Comparison of ENCODE assay signal across 18 cellular contexts in genomic region chr13:112572408-112572807, GRCh38. TPM values are rescaled to one million over a fixed set of nuclear protein-coding genes. Genes with fewer than 3 reads are reported as not detected.
DNase-seq lines count a peak whose midpoint lies in the region; ATAC-seq and TF ChIP-seq lines count a peak whose summit lies in the region.
"Had no signal": no experiment of that assay in that cellular context is flagged by ENCODE, and none has a peak within 500 bp of the region (broad histone marks: within the 10 kb centered on the region; RNA-seq: fewer than 3 reads in every experiment).

No MANE protein-coding gene starts in this region.

- H3K4me1 Mint-ChIP-seq in activated T-cell treated with anti-CD3 and anti-CD28 coated beads, Interleukin-2, amount 50 U/mL, for 24 hours (ENCODE audit: low read depth), result peaks cover 73% of the 10 kb centered on the region
- H3K4me1 Mint-ChIP-seq in activated T-helper 17 cell treated with anti-CD3 and anti-CD28 coated beads, Interleukin-2, amount 50 U/mL, for 72 hours, result peaks cover 44% of the 10 kb centered on the region
- peaks cover 63% of the 10 kb centered on the region for H3K4me1 Mint-ChIP-seq in stimulated activated effector memory CD8-positive, alpha-beta T cell treated with anti-CD3 and anti-CD28 coated beads, Interleukin-12 subunit alpha, Interleukin-12 subunit beta, amount 100 ng/mL, for 72 hours

- TF ChIP-seq CTCF in foreskin fibroblast (IDR thresholded peaks at IDR 0.05; ENCODE audit: low read depth, low read length), result no peak

- DNase-seq in activated T-cell treated with anti-CD3 and anti-CD28 coated beads, Interleukin-2, amount 50 U/mL, for 24 hours, result no peak
- DNase-seq in activated T-cell treated with anti-CD3 and anti-CD28 coated beads for 4 hours, result no peak
- DNase-seq in foreskin fibroblast, result peak; percentile 9 to 43
- no peak for DNase-seq in stimulated activated effector memory CD8-positive, alpha-beta T cell treated with anti-CD3 and anti-CD28 coated beads, Interleukin-12 subunit alpha, Interleukin-12 subunit beta, amount 100 ng/mL, for 72 hours (ENCODE audit: low spot score in 2 of 2)
- DNase-seq in stimulated activated naive CD4-positive, alpha-beta T cell (lab: John Stamatoyannopoulos, UW), result no peak
- DNase-seq in NCI-H82 (lab: John Stamatoyannopoulos, UW), result no peak
- no peak for DNase-seq in cerebellar nuclear complex (lab: John Stamatoyannopoulos, UW)
- DNase-seq: 8988T, DMS153, GDM1, NCI-H1048, NCI-H1436, NCI-H1930, NCI-H446, NCI-H526 treated with DMSO at 0.1 percent for 48 hours, Right ventricle myocardium superior had no signal

- H3K4me3 ChIP-seq in foreskin fibroblast (ENCODE audit: low read depth in 1 of 2, low read length in 2 of 2), result no peak overlapping the region
- H3K4me3 ChIP-seq: HAP-1 had no signal

- H3K9me3 Mint-ChIP-seq in activated T-cell treated with anti-CD3 and anti-CD28 coated beads, Interleukin-2, amount 50 U/mL, for 24 hours, result peaks cover 5% of the 10 kb centered on the region
- H3K9me3 Mint-ChIP-seq in activated T-helper 17 cell treated with anti-CD3 and anti-CD28 coated beads, Interleukin-2, amount 50 U/mL, for 72 hours, result no peaks in the 10 kb centered on the region
- no peaks in the 10 kb centered on the region for H3K9me3 Mint-ChIP-seq in stimulated activated effector memory CD8-positive, alpha-beta T cell treated with anti-CD3 and anti-CD28 coated beads, Interleukin-12 subunit alpha, Interleukin-12 subunit beta, amount 100 ng/mL, for 72 hours

- H3K36me3 Mint-ChIP-seq in activated T-cell treated with anti-CD3 and anti-CD28 coated beads, Interleukin-2, amount 50 U/mL, for 24 hours (ENCODE audit: low read depth), result peaks cover 34% of the 10 kb centered on the region
- peaks cover 14% of the 10 kb centered on the region for H3K36me3 Mint-ChIP-seq in activated T-helper 17 cell treated with anti-CD3 and anti-CD28 coated beads, Interleukin-2, amount 50 U/mL, for 72 hours (ENCODE audit: low read depth)
- H3K36me3 Mint-ChIP-seq in stimulated activated effector memory CD8-positive, alpha-beta T cell treated with anti-CD3 and anti-CD28 coated beads, Interleukin-12 subunit alpha, Interleukin-12 subunit beta, amount 100 ng/mL, for 72 hours, result peaks cover 6% of the 10 kb centered on the region

- no peaks in the 10 kb centered on the region for H3K27me3 Mint-ChIP-seq in activated T-cell treated with anti-CD3 and anti-CD28 coated beads, Interleukin-2, amount 50 U/mL, for 24 hours
- H3K27me3 Mint-ChIP-seq in activated T-helper 17 cell treated with anti-CD3 and anti-CD28 coated beads, Interleukin-2, amount 50 U/mL, for 72 hours, result no peaks in the 10 kb centered on the region

- ATAC-seq in activated T-helper 17 cell treated with anti-CD3 and anti-CD28 coated beads, Interleukin-2, amount 50 U/mL, for 72 hours (replicated peaks), result no peak
- ATAC-seq in stimulated activated effector memory CD8-positive, alpha-beta T cell treated with anti-CD3 and anti-CD28 coated beads, Interleukin-12 subunit alpha, Interleukin-12 subunit beta, amount 100 ng/mL, for 72 hours, result no peak

- peak overlapping the region; percentile 3 for H3K27ac Mint-ChIP-seq in activated T-cell treated with anti-CD3 and anti-CD28 coated beads, Interleukin-2, amount 50 U/mL, for 24 hours
- H3K27ac Mint-ChIP-seq in activated T-helper 17 cell treated with anti-CD3 and anti-CD28 coated beads, Interleukin-2, amount 50 U/mL, for 72 hours, result peak overlapping the region; percentile 74
- peak overlapping the region; percentile 18 for H3K27ac Mint-ChIP-seq in stimulated activated effector memory CD8-positive, alpha-beta T cell treated with anti-CD3 and anti-CD28 coated beads, Interleukin-12 subunit alpha, Interleukin-12 subunit beta, amount 100 ng/mL, for 72 hours

- no peak overlapping the region for H3K4me3 Mint-ChIP-seq in activated T-cell treated with anti-CD3 and anti-CD28 coated beads, Interleukin-2, amount 50 U/mL, for 24 hours
- no peak overlapping the region for H3K4me3 Mint-ChIP-seq in activated T-helper 17 cell treated with anti-CD3 and anti-CD28 coated beads, Interleukin-2, amount 50 U/mL, for 72 hours
- H3K4me3 Mint-ChIP-seq in stimulated activated effector memory CD8-positive, alpha-beta T cell treated with anti-CD3 and anti-CD28 coated beads, Interleukin-12 subunit alpha, Interleukin-12 subunit beta, amount 100 ng/mL, for 72 hours, result no peak overlapping the region

RNA-seq across cellular contexts. Expression of gene TUBGCP3, which starts 15.5 kb away (rescaled TPM):
- 10 to 100 TPM; 31.3 to 46.4 TPM for total RNA-seq in activated T-helper 17 cell treated with anti-CD3 and anti-CD28 coated beads, Interleukin-2, amount 50 U/mL, for 72 hours

Comparison
In these comparisons a context has a peak if more than half of its experiments do, and no peak if none do; other contexts are left out.
1. DNase-seq: peak in foreskin fibroblast (2 of 2); none in activated T-cell treated with anti-CD3 and anti-CD28 coated beads, Interleukin-2, amount 50 U/mL, for 24 hours (single experiment), activated T-cell treated with anti-CD3 and anti-CD28 coated beads for 4 hours (single experiment), stimulated activated effector memory CD8-positive, alpha-beta T cell treated with anti-CD3 and anti-CD28 coated beads, Interleukin-12 subunit alpha, Interleukin-12 subunit beta, amount 100 ng/mL, for 72 hours (0 of 2), stimulated activated naive CD4-positive, alpha-beta T cell (0 of 6), NCI-H82 (single experiment) and cerebellar nuclear complex (0 of 2).
2. H3K27ac Mint-ChIP-seq: peak in every context shown above with its lines; median percentile 74 in activated T-helper 17 cell treated with anti-CD3 and anti-CD28 coated beads, Interleukin-2, amount 50 U/mL, for 72 hours; 18 in stimulated activated effector memory CD8-positive, alpha-beta T cell treated with anti-CD3 and anti-CD28 coated beads, Interleukin-12 subunit alpha, Interleukin-12 subunit beta, amount 100 ng/mL, for 72 hours; 3 in activated T-cell treated with anti-CD3 and anti-CD28 coated beads, Interleukin-2, amount 50 U/mL, for 24 hours.